16 cellular contexts compared by ENCODE assay signal in the genomic region with DNA sequence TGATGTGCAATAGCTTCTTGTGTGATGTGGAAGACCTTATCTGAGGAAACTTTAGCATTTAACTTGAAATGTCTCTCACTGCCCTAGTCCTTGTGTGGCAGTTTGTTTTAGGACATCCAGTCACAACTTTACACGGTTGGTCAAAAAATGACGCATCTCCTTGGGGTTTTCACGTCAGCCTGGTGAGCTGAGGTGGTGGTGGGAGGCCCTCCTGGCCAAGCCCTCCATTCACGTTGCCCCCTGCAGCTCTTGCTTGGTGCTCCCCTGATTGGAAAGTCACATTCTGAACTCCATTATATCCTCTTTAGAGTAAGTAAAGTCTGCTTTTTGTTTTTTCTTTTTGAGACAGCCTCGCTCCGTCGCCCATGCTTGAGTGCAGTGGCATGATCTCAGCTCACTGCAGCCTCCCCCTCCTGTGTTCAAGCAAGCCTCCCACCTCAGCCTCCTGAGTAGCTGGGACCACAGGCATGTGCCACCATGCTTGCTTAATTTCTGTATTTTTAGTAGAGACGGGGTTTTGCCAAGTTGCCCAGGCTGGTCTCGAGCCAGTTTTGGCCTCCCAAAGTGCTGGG. TPM values are rescaled to one million over a fixed set of nuclear protein-coding genes. Genes with fewer than 3 reads are reported as not detected.
DNase-seq lines count a peak whose midpoint lies in the region; ATAC-seq and TF ChIP-seq lines count a peak whose summit lies in the region.
"Had no signal": no experiment of that assay in that cellular context is flagged by ENCODE, and none has a peak within 500 bp of the region (broad histone marks: within the 10 kb centered on the region; RNA-seq: fewer than 3 reads in every experiment).

No MANE protein-coding gene starts in this region.

- WGBS in endodermal cell (ENCODE audit: insufficient coverage in 1 of 2, insufficient read length in 1 of 2), 2 experiments, result 84 to 89% methylated on average over 5 to 9 of the region's 9 CpGs

- no peak overlapping the region for H3K27ac Mint-ChIP-seq in endodermal cell

- peaks cover 71% of the 10 kb centered on the region for H3K36me3 Mint-ChIP-seq in endodermal cell (ENCODE audit: low read depth)

- H3K4me2 ChIP-seq in DOHH2 (ENCODE audit: low read length), result no peak overlapping the region
- H3K4me2 ChIP-seq: BLaER1 had no signal

- H3K27me3 ChIP-seq in DOHH2 (ENCODE audit: control insufficient read depth, low read length), result no peaks in the 10 kb centered on the region
- no peaks in the 10 kb centered on the region for H3K27me3 ChIP-seq in endodermal cell (ENCODE audit: control insufficient read depth, insufficient read depth, low read length, poor library complexity, severe bottlenecking)
- H3K27me3 ChIP-seq: BLaER1, pancreas, Peyer's patch, spleen had no signal

- H3K4me3 Mint-ChIP-seq in endodermal cell, result no peak overlapping the region
- H3K4me3 Mint-ChIP-seq: activated naive CD8-positive, alpha-beta T cell had no signal

- no peaks in the 10 kb centered on the region for H3K9me2 ChIP-seq in DOHH2 (replicated peaks; ENCODE audit: control insufficient read depth, low read length)

- TF ChIP-seq CTCF in DOHH2 (IDR thresholded peaks at IDR 0.05; ENCODE audit: low read depth, low read length, poor library complexity, severe bottlenecking) (no peak), endodermal cell (conservative IDR thresholded peaks at IDR 0.05) (no peak)

- peaks cover 2% of the 10 kb centered on the region for H3K4me1 Mint-ChIP-seq in endodermal cell

- ATAC-seq in GM19023 (IDR thresholded peaks at IDR 0.05; ENCODE audit: unreplicated experiment) (no peak), HG03520 (IDR thresholded peaks at IDR 0.05; ENCODE audit: unreplicated experiment) (no peak)

- peaks cover 55% of the 10 kb centered on the region for H3F3A ChIP-seq in DOHH2 (ENCODE audit: control insufficient read depth, insufficient read depth)

- peaks cover 8% of the 10 kb centered on the region for H4K20me1 ChIP-seq in DOHH2 (ENCODE audit: control insufficient read depth, insufficient read depth, low read depth, low read length)

- H3K9me3 ChIP-seq in DOHH2 (ENCODE audit: control insufficient read depth, insufficient read depth, low read length) (no peaks in the 10 kb centered on the region), endodermal cell (ENCODE audit: control insufficient read depth, low read length) (no peaks in the 10 kb centered on the region)
- H3K9me3 ChIP-seq: BLaER1, mucosa of descending colon, pancreas, Peyer's patch, spleen had no signal

- H3K4me3 ChIP-seq in DOHH2 (ENCODE audit: low read length) (no peak overlapping the region), endodermal cell (ENCODE audit: low read length) (no peak overlapping the region)
- H3K4me3 ChIP-seq: BLaER1, mucosa of descending colon, pancreas, Peyer's patch, spleen had no signal

- H3K9me3 Mint-ChIP-seq in endodermal cell, result no peaks in the 10 kb centered on the region

- H3K27me3 Mint-ChIP-seq in endodermal cell (ENCODE audit: insufficient read depth), result no peaks in the 10 kb centered on the region
- H3K27me3 Mint-ChIP-seq: activated naive CD8-positive, alpha-beta T cell had no signal

- H3K36me3 ChIP-seq in DOHH2 (ENCODE audit: control insufficient read depth, low read length) (peaks cover 77% of the 10 kb centered on the region), endodermal cell (ENCODE audit: control insufficient read depth, insufficient read depth, low read length) (peaks cover 81% of the 10 kb centered on the region)

- no peak overlapping the region for H3K9ac ChIP-seq in endodermal cell (ENCODE audit: extremely low read depth, low read length, poor library complexity, severe bottlenecking)
- H3K9ac ChIP-seq: BLaER1 had no signal

- peaks cover 20% of the 10 kb centered on the region for H3K4me1 ChIP-seq in DOHH2 (ENCODE audit: control insufficient read depth, low read length)
- peaks cover under 1% of the 10 kb centered on the region for H3K4me1 ChIP-seq in endodermal cell (ENCODE audit: control insufficient read depth, insufficient read depth, low read length)
- H3K4me1 ChIP-seq: pancreas had no signal

- peaks cover 30% of the 10 kb centered on the region for H3K79me2 ChIP-seq in DOHH2 (ENCODE audit: control insufficient read depth, low read length)

- DNase-seq in HK-2 (ENCODE audit: unreplicated experiment), result peak; percentile 68
- no peak for DNase-seq in endodermal cell
- DNase-seq: effector memory CD4-positive, alpha-beta T cell; HCEC 1CT; hippocampal formation; mucosa of descending colon; NCI-H2081; NCI-H69; pancreas; Peyer's patch; spleen had no signal

- peak overlapping the region; percentile 16; the same call in 1 of the 2 replicates for H3K27ac ChIP-seq in DOHH2 (ENCODE audit: low read depth, low read length)
- H3K27ac ChIP-seq in endodermal cell (ENCODE audit: low read depth, low read length), result peak overlapping the region; percentile 24
- H3K27ac ChIP-seq: BLaER1, pancreas, Peyer's patch, spleen had no signal

RNA-seq across cellular contexts. Expression of a gene that starts 7.5 kb away (rescaled TPM):
- 100 to 1,000 TPM; 490 to 499 TPM for total RNA-seq in endodermal cell
- polyA plus RNA-seq in endodermal cell (2013, experiment 1 of 2), result 541 TPM
- polyA plus RNA-seq in endodermal cell (2013, experiment 2 of 2), result 508 TPM

RNA-seq across cellular contexts. Expression of a gene that starts 12.3 kb away (rescaled TPM):
- total RNA-seq in endodermal cell, result 10 to 100 TPM; 48.9 to 55.6 TPM
- polyA plus RNA-seq in endodermal cell (2013, experiment 1 of 2), result 57.7 TPM
- 54.7 TPM for polyA plus RNA-seq in endodermal cell (2013, experiment 2 of 2)

RNA-seq across cellular contexts. Expression of a gene that starts 12.5 kb away (rescaled TPM):
- total RNA-seq in endodermal cell, result 10 to 100 TPM; 44.5 to 53.6 TPM
- polyA plus RNA-seq in endodermal cell (2013, experiment 1 of 2), result 39.3 TPM
- 34.4 TPM for polyA plus RNA-seq in endodermal cell (2013, experiment 2 of 2)

RNA-seq across cellular contexts. Expression of a gene that starts 32.4 kb away (rescaled TPM):
- 10 to 100 TPM; 33.0 to 34.7 TPM for total RNA-seq in endodermal cell
- 21.2 TPM for polyA plus RNA-seq in endodermal cell (2013, experiment 1 of 2)
- 17.7 TPM for polyA plus RNA-seq in endodermal cell (2013, experiment 2 of 2)
